16 cellular contexts compared by ENCODE assay signal in the genomic region with DNA sequence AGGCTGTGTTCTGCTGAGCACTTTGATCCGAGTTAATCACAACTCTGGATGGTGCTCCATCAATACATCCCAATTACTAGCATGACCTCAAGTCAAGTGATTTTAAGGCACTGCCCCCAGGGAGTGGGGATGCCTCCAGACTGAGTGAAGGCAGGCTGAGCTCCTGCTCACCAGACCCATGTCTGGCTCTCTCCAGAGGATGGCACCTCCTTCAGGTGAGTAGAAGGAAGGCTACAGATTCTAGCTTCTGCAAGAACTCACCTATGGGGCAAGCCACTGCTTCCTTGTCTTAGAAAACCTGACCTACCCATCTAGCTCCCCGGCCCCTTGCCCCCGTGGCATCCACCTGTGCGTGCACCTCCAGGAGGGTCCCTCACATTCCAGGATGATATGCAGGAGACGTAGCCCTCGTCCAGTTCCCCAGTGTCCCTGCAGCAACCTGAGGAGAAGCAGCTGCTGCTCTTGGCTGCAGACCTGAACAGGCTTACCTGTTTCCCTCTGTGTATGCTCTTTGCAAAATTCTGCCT.
"Had no signal": no experiment of that assay in that cellular context is flagged by ENCODE, and none has a peak within 500 bp of the region (broad histone marks: within the 10 kb centered on the region; RNA-seq: fewer than 3 reads in every experiment).

No MANE protein-coding gene starts in this region.

- ATAC-seq: activated CD4-positive, CD25-positive, alpha-beta regulatory T cell treated with anti-CD3 and anti-CD28 coated beads, Interleukin-2, amount 50 U/mL, for 24 hours; activated T-helper 17 cell treated with anti-CD3 and anti-CD28 coated beads, Interleukin-2, amount 50 U/mL, for 72 hours; effector memory CD8-positive, alpha-beta T cell; gastrocnemius medialis; natural killer cell had no signal

- H3K27me3 ChIP-seq: ascending aorta, breast epithelium, gastrocnemius medialis, upper lobe of left lung had no signal

- H3K36me3 ChIP-seq: ascending aorta, breast epithelium, gastrocnemius medialis, upper lobe of left lung had no signal

- H3K9me3 ChIP-seq: ascending aorta, upper lobe of left lung had no signal

- H3K27ac ChIP-seq: ascending aorta, breast epithelium, epithelial cell of prostate, gastrocnemius medialis, upper lobe of left lung had no signal

- DNase-seq: activated naive CD4-positive, alpha-beta T cell treated with Interleukin-2 at 50 U/mL for 16 hours; effector memory CD8-positive, alpha-beta T cell; gastrocnemius medialis; kidney glomerular epithelial cell; mesenchymal stem cell; natural killer cell; nucleus accumbens; stimulated activated CD4-positive, alpha-beta T cell treated with anti-CD3 and anti-CD28 coated beads, Interleukin-4, amount 100 ng/mL, for 4 hours; stimulated activated CD8-positive, alpha-beta memory T cell treated with anti-CD3 and anti-CD28 coated beads, Interleukin-4, amount 100 ng/mL, for 48 hours had no signal

- H3K4me3 ChIP-seq: ascending aorta, breast epithelium, gastrocnemius medialis, smooth muscle cell, upper lobe of left lung had no signal

- H3K4me2 ChIP-seq: smooth muscle cell had no signal

- H3K4me1 ChIP-seq: ascending aorta, breast epithelium, gastrocnemius medialis, upper lobe of left lung had no signal
